Comparison of ENCODE assay signal across 8 cellular contexts in the genomic region with DNA sequence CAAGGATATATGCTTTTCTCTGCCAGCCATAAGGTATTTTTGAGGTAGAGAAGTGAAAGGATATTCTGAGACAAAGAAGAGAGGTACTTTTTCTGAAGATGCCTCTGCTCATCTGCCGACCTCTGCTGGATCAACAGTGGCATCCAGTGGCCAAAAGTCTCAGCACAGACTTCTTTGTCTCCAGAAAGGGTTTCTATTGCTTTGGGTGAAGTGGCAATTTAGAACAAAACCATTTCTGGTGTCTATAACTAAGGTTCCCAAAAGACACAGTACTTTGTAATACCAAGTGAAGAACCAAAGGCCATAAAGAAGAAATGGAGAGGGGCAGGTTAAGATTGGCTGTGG.
A peak's percentile ranks its signal among the peaks of the same experiment; 100 is the strongest.
DNase-seq lines count a peak whose midpoint lies in the region; ATAC-seq and TF ChIP-seq lines count a peak whose summit lies in the region.

No MANE protein-coding gene starts in this region.

- no peaks in the 10 kb centered on the region for H3K4me1 Mint-ChIP-seq in Calu3 (ENCODE audit: low read depth, unreplicated experiment)

- H3K9me3 ChIP-seq in HUES64 (ENCODE audit: insufficient read depth, low read depth, low read length) (no peaks in the 10 kb centered on the region), hepatocyte (ENCODE audit: low read depth) (no peaks in the 10 kb centered on the region), gastrocnemius medialis (no peaks in the 10 kb centered on the region)

- H3K36me3 Mint-ChIP-seq in Calu3 (ENCODE audit: insufficient read depth, unreplicated experiment), result peaks cover 70% of the 10 kb centered on the region

- H3K36me3 ChIP-seq in HUES64 (ENCODE audit: insufficient read depth, low read length) (peaks cover 84% of the 10 kb centered on the region), hepatocyte (replicated peaks; ENCODE audit: insufficient read depth, low read depth) (no peaks in the 10 kb centered on the region), gastrocnemius medialis (peaks cover 0 to 24% of the 10 kb centered on the region in 2 donors)

- in situ Hi-C loops in gastrocnemius medialis (cut with MboI; ENCODE audit: low sequenced_read_pairs in 4 of 4), result no loop called here

- H3K9me3 Mint-ChIP-seq in Calu3 (ENCODE audit: low read depth, unreplicated experiment), result no peaks in the 10 kb centered on the region

- no peak overlapping the region for H2AFZ ChIP-seq in hepatocyte

- no peaks in the 10 kb centered on the region for H3K27me3 ChIP-seq in HUES64 (ENCODE audit: insufficient read depth, low read length)
- H3K27me3 ChIP-seq in hepatocyte, result no peaks in the 10 kb centered on the region
- no peaks in the 10 kb centered on the region for H3K27me3 ChIP-seq in gastrocnemius medialis

- intact Hi-C loops in Calu3 (cut with micrococcal nuclease; ENCODE audit: unreplicated experiment) (no loop called here), gastrocnemius medialis (cut with DNase I; ENCODE audit: low total_unique reads) (no loop called here)

- peak overlapping the region; percentile 24; the same call in 1 of the 2 replicates for H3K9ac ChIP-seq in HUES64 (ENCODE audit: low read depth, low read length)

- H3K4me1 ChIP-seq in HUES64 (ENCODE audit: insufficient read depth, low read length) (peaks cover 28% of the 10 kb centered on the region), hepatocyte (ENCODE audit: insufficient read depth) (no peaks in the 10 kb centered on the region), gastrocnemius medialis (no peaks in the 10 kb centered on the region)

- no peak for ATAC-seq in gastrocnemius medialis

- no peak for TF ChIP-seq POLR2A in gastrocnemius medialis (IDR thresholded peaks at IDR 0.05)

- BruUV-seq in Calu3 (replicated peaks; lab: Mats Ljungman, UMichigan), result no TSS peak

- H3K27me3 Mint-ChIP-seq in Calu3 (ENCODE audit: unreplicated experiment), result no peaks in the 10 kb centered on the region

- peak overlapping the region; percentile 35 for H3K27ac ChIP-seq in HUES64 (ENCODE audit: low read depth, low read length)
- H3K27ac ChIP-seq in hepatocyte, result no peak overlapping the region
- no peak overlapping the region for H3K27ac ChIP-seq in gastrocnemius medialis

- DNase-seq in DMS79 (lab: John Stamatoyannopoulos, UW) (peak; percentile 7), hepatocyte (ENCODE audit: low spot score) (peak; percentile 28), epidermal melanocyte (ENCODE audit: insufficient read length, low spot score) (no peak), Calu3 (no peak), gastrocnemius medialis (no peak), cortex of kidney (lab: John Stamatoyannopoulos, UW) (no peak)

- H3K27ac Mint-ChIP-seq in Calu3 (ENCODE audit: unreplicated experiment), result no peak overlapping the region

- no peak overlapping the region for H3K4me3 Mint-ChIP-seq in Calu3 (ENCODE audit: low read depth, unreplicated experiment)

- TF ChIP-seq CTCF in WI38 (IDR thresholded peaks at IDR 0.05; ENCODE audit: low read depth, low read length) (peak; percentile 35), hepatocyte (IDR thresholded peaks at IDR 0.05; ENCODE audit: poor library complexity) (peak; percentile 54), Calu3 (IDR thresholded peaks at IDR 0.05; ENCODE audit: unreplicated experiment) (no peak), gastrocnemius medialis (IDR thresholded peaks at IDR 0.05 in 4 of 5, conservative IDR thresholded peaks at IDR 0.05 in 1 of 5) (peak in 1 of 5 experiments; percentile 28)

- H4K20me1 ChIP-seq in hepatocyte (ENCODE audit: insufficient read depth, poor library complexity, severe bottlenecking), result no peaks in the 10 kb centered on the region

- CTCF ChIA-PET in Calu3 (lab: Charles Lee), result no interaction called here

- H3K9me2 ChIP-seq in hepatocyte (replicated peaks; ENCODE audit: insufficient read depth), result no peaks in the 10 kb centered on the region

- no peak overlapping the region for H3K4me2 ChIP-seq in hepatocyte

- no peaks in the 10 kb centered on the region for H3K79me2 ChIP-seq in hepatocyte

- WGBS in HUES64, result 47% methylated on average over 1 of the region's 1 CpG
- WGBS in hepatocyte (ENCODE audit: low lambda C conversion rate, missing lambda C conversion rate), result 43% methylated on average over 1 of the region's 1 CpG

- H3K4me3 ChIP-seq in HUES64 (ENCODE audit: low read length), result no peak overlapping the region
- no peak overlapping the region for H3K4me3 ChIP-seq in WI38 (ENCODE audit: low read depth, low read length)
- H3K4me3 ChIP-seq in hepatocyte, result no peak overlapping the region
- no peak overlapping the region for H3K4me3 ChIP-seq in gastrocnemius medialis

Comparison
In these comparisons a context has a peak if more than half of its experiments do, and no peak if none do; other contexts are left out.
1. DNase-seq: peak in DMS79 (single experiment) and hepatocyte (single experiment); none in epidermal melanocyte (single experiment), Calu3 (single experiment), gastrocnemius medialis (0 of 2) and cortex of kidney (single experiment).